ENCODE assay signal across 1 cellular context in genomic region chr2:74390601-74391000, GRCh38.
A peak's percentile ranks its signal among the peaks of the same experiment; 100 is the strongest.
TF ChIP-seq lines count a peak whose summit lies in the region.

No MANE protein-coding gene starts in this region.

TF ChIP-seq in HepG2, 621 proteins besides CTCF, POLR2A, EP300 and RAD21:
- 0 out of 2 replicates have a peak, but pooled peaks have one; percentile 18 for TF ChIP-seq ZNF543 (CRISPR knock-in tag; IDR thresholded peaks at IDR 0.05)
- 0 out of 2 replicates have a peak, but pooled peaks have one; percentile 13 for TF ChIP-seq ATF5 (CRISPR knock-in tag; IDR thresholded peaks at IDR 0.05; ENCODE audit: low read depth)
- TF ChIP-seq ZNF33A (CRISPR knock-in tag; IDR thresholded peaks at IDR 0.05; ENCODE audit: borderline replicate concordance), result 0 out of 2 replicates have a peak, but pooled peaks have one; percentile 43
- TF ChIP-seq SNAI1 (CRISPR knock-in tag; IDR thresholded peaks at IDR 0.05; ENCODE audit: borderline replicate concordance), result no peak
- TF ChIP-seq MXD3 (CRISPR knock-in tag; IDR thresholded peaks at IDR 0.05), result no peak
- TF ChIP-seq MYPOP (CRISPR knock-in tag; IDR thresholded peaks at IDR 0.05), result 0 out of 2 replicates have a peak, but pooled peaks have one; percentile 25
- no peak for TF ChIP-seq ZNF570 (CRISPR knock-in tag; IDR thresholded peaks at IDR 0.05; ENCODE audit: borderline replicate concordance)
- 0 out of 2 replicates have a peak, but pooled peaks have one; percentile 26 for TF ChIP-seq DMTF1 (CRISPR knock-in tag; IDR thresholded peaks at IDR 0.05)
- TF ChIP-seq ZNF34 (CRISPR knock-in tag; IDR thresholded peaks at IDR 0.05; ENCODE audit: borderline replicate concordance), result 0 out of 2 replicates have a peak, but pooled peaks have one; percentile 35
